In genomic region chr10:94206176-94206575, GRCh38 we compare ENCODE assay signal across 17 cellular contexts.
A peak's percentile ranks its signal among the peaks of the same experiment; 100 is the strongest.
DNase-seq lines count a peak whose midpoint lies in the region; ATAC-seq and TF ChIP-seq lines count a peak whose summit lies in the region.
"Had no signal": no experiment of that assay in that cellular context is flagged by ENCODE, and none has a peak within 500 bp of the region (broad histone marks: within the 10 kb centered on the region; RNA-seq: fewer than 3 reads in every experiment).

No MANE protein-coding gene starts in this region.

- no peak overlapping the region for H4K8ac ChIP-seq in mesenchymal stem cell (ENCODE audit: low read length)

- BruUV-seq in Panc1 (replicated peaks; lab: Mats Ljungman, UMichigan): no TSS peak

- H3K4me1 ChIP-seq in Panc1 (ENCODE audit: control insufficient read depth, insufficient read depth, low read length) (no peaks in the 10 kb centered on the region), mesenchymal stem cell (ENCODE audit: control insufficient read depth, insufficient read depth, low read depth, low read length) (peaks cover 3% of the 10 kb centered on the region), stomach smooth muscle (ENCODE audit: control insufficient read depth, insufficient read depth, low read length) (peaks cover 22% of the 10 kb centered on the region)
- H3K4me1 ChIP-seq: A549, Caco-2, Peyer's patch had no signal

- H3K4me3 Mint-ChIP-seq in T-cell: no peak overlapping the region
- no peak overlapping the region for H3K4me3 Mint-ChIP-seq in T-helper 2 cell treated with Interferon-gamma antibody and Interleukin-4, amounts not matched to agents 5 μg/mL and 100 μg/mL, for 36 hours

- H3K36me3 Mint-ChIP-seq in T-cell: no peaks in the 10 kb centered on the region
- H3K36me3 Mint-ChIP-seq in T-helper 2 cell treated with Interferon-gamma antibody and Interleukin-4, amounts not matched to agents 5 μg/mL and 100 μg/mL, for 36 hours (ENCODE audit: low read depth): no peaks in the 10 kb centered on the region
- H3K36me3 Mint-ChIP-seq: CD4-positive, alpha-beta memory T cell had no signal

- no peak overlapping the region for H3K23ac ChIP-seq in mesenchymal stem cell (ENCODE audit: low read length in 2 of 2)

- peaks cover 0 to 4% of the 10 kb centered on the region in 2 donors for H3K27me3 Mint-ChIP-seq in T-cell
- H3K27me3 Mint-ChIP-seq in T-helper 2 cell treated with Interferon-gamma antibody and Interleukin-4, amounts not matched to agents 5 μg/mL and 100 μg/mL, for 36 hours (ENCODE audit: low read depth): peaks cover 7% of the 10 kb centered on the region

- H3K27ac ChIP-seq in Panc1 (ENCODE audit: low read length) (no peak overlapping the region), mesenchymal stem cell (ENCODE audit: low read length, poor library complexity, severe bottlenecking) (no peak overlapping the region), stomach smooth muscle (ENCODE audit: low read length) (peak overlapping the region; percentile 8)
- H3K27ac ChIP-seq: A549, HL-60, Peyer's patch had no signal

- H3K4me1 Mint-ChIP-seq in T-cell: peaks cover 0 to 15% (median 7%) of the 10 kb centered on the region in 3 donors
- peaks cover 1% of the 10 kb centered on the region for H3K4me1 Mint-ChIP-seq in T-helper 2 cell treated with Interferon-gamma antibody and Interleukin-4, amounts not matched to agents 5 μg/mL and 100 μg/mL, for 36 hours (ENCODE audit: low read depth)

- peak; percentile 30; the same call in 1 of the 2 replicates for ATAC-seq in Panc1
- no peak for ATAC-seq in T-cell (replicated peaks in 1 of 4)
- no peak for ATAC-seq in HG03442 (IDR thresholded peaks at IDR 0.05; ENCODE audit: unreplicated experiment)
- ATAC-seq: A549, HCT116, K562 had no signal

- H3K9me3 ChIP-seq in Panc1 (ENCODE audit: control insufficient read depth, insufficient read depth, low read depth, low read length) (no peaks in the 10 kb centered on the region), mesenchymal stem cell (ENCODE audit: control insufficient read depth, low read length) (no peaks in the 10 kb centered on the region), stomach smooth muscle (ENCODE audit: control insufficient read depth in 2 of 2, low read length in 2 of 2) (no peaks in the 10 kb centered on the region)
- H3K9me3 ChIP-seq: A549, Caco-2, MG63, Peyer's patch had no signal

- no peak overlapping the region for H2AK5ac ChIP-seq in mesenchymal stem cell (ENCODE audit: low read length, severe bottlenecking)

- no peak overlapping the region for H3K9ac ChIP-seq in mesenchymal stem cell (ENCODE audit: low read length)
- H3K9ac ChIP-seq in stomach smooth muscle (ENCODE audit: low read length in 2 of 2): no peak overlapping the region

- H2BK120ac ChIP-seq in mesenchymal stem cell (ENCODE audit: low read depth, low read length): no peak overlapping the region

- H3K18ac ChIP-seq in mesenchymal stem cell (ENCODE audit: low read depth in 1 of 2, low read length in 2 of 2): peak overlapping the region in 1 of 2 experiments; percentile 37

- H2BK5ac ChIP-seq in mesenchymal stem cell (ENCODE audit: low read depth, low read length, poor library complexity, severe bottlenecking): no peak overlapping the region

- TF ChIP-seq CTCF in GM12865 (IDR thresholded peaks at IDR 0.05; ENCODE audit: insufficient read depth, low read depth, low read length, missing control alignments) (no peak), Panc1 (IDR thresholded peaks at IDR 0.05) (no peak)

- peaks cover 0 to 3% (median 0%) of the 10 kb centered on the region in 3 donors for H3K9me3 Mint-ChIP-seq in T-cell
- H3K9me3 Mint-ChIP-seq in T-helper 2 cell treated with Interferon-gamma antibody and Interleukin-4, amounts not matched to agents 5 μg/mL and 100 μg/mL, for 36 hours: no peaks in the 10 kb centered on the region

- CTCF ChIA-PET in Panc1 (lab: Charles Lee) (interaction anchor here (0.6 kb wide), 1 partner anchor 41 kb away, joined by 10 read pairs; no protein-coding TSS in a partner anchor), T-cell (lab: Charles Lee) (no interaction called here)

- H3K79me1 ChIP-seq in mesenchymal stem cell (replicated peaks; ENCODE audit: low read length, poor library complexity, severe bottlenecking): no peaks in the 10 kb centered on the region

- H3K36me3 ChIP-seq in Panc1 (ENCODE audit: control insufficient read depth, insufficient read depth, low read length) (no peaks in the 10 kb centered on the region), mesenchymal stem cell (ENCODE audit: control insufficient read depth in 1 of 2, insufficient read depth in 2 of 2, low read depth in 1 of 2, low read length in 2 of 2) (peaks cover 0 to 3% of the 10 kb centered on the region in 2 experiments), stomach smooth muscle (ENCODE audit: control insufficient read depth in 2 of 2, insufficient read depth in 2 of 2, low read length in 2 of 2) (no peaks in the 10 kb centered on the region)
- H3K36me3 ChIP-seq: MG63, Peyer's patch had no signal

- H3K4me3 ChIP-seq in GM12865 (ENCODE audit: low read depth, low read length) (no peak overlapping the region), Panc1 (ENCODE audit: low read depth in 2 of 2, low read length in 2 of 2) (no peak overlapping the region), mesenchymal stem cell (ENCODE audit: insufficient read depth in 1 of 2, low read depth in 1 of 2, low read length in 2 of 2) (no peak overlapping the region), stomach smooth muscle (ENCODE audit: low read length in 2 of 2) (no peak overlapping the region)
- H3K4me3 ChIP-seq: A549, K562, MG63, Peyer's patch had no signal

- WGBS in mesenchymal stem cell: 96% methylated on average over 2 of the region's 2 CpGs

- H3K27me3 ChIP-seq in Panc1 (ENCODE audit: control insufficient read depth, insufficient read depth, low read length) (no peaks in the 10 kb centered on the region), mesenchymal stem cell (ENCODE audit: control insufficient read depth in 1 of 2, insufficient read depth in 1 of 2, low read length in 2 of 2) (no peaks in the 10 kb centered on the region), stomach smooth muscle (ENCODE audit: control insufficient read depth in 1 of 2, insufficient read depth in 2 of 2, low read length in 2 of 2) (no peaks in the 10 kb centered on the region)
- H3K27me3 ChIP-seq: MG63, Peyer's patch had no signal

- POLR2A ChIA-PET in Panc1 (lab: Charles Lee): interaction anchor here (0.6 kb wide), 1 partner anchor 52 kb away, joined by 3 read pairs; no protein-coding TSS in a partner anchor
- POLR2A ChIA-PET in T-cell (lab: Charles Lee): no interaction called here

- in situ Hi-C loops in Panc1 (cut with HindIII; ENCODE audit: low pct_unique_long_range_greater_than_20kb, low sequenced_read_pairs): no loop called here

- H3K4me2 ChIP-seq in mesenchymal stem cell (ENCODE audit: low read length, poor library complexity, severe bottlenecking): no peak overlapping the region
- H3K4me2 ChIP-seq: A549 had no signal

- H3K4ac ChIP-seq in mesenchymal stem cell (ENCODE audit: low read depth in 1 of 2, low read length in 2 of 2): no peak overlapping the region

- DNase-seq in GM12865 (ENCODE audit: low read depth): peak; percentile 15
- no peak for DNase-seq in Panc1 (ENCODE audit: low read depth, low spot score)
- no peak for DNase-seq in mesenchymal stem cell
- DNase-seq in T-cell: no peak
- no peak for DNase-seq in T-helper 2 cell treated with Interferon-gamma antibody and Interleukin-4, amounts not matched to agents 5 μg/mL and 100 μg/mL, for 36 hours (ENCODE audit: low spot score)
- DNase-seq: Caco-2; CD4-positive, alpha-beta memory T cell; Kasumi-1; NCI-H524 treated with DMSO at 0.1 percent for 48 hours; Peyer's patch had no signal

- no peak overlapping the region for H3K27ac Mint-ChIP-seq in T-cell
- H3K27ac Mint-ChIP-seq in T-helper 2 cell treated with Interferon-gamma antibody and Interleukin-4, amounts not matched to agents 5 μg/mL and 100 μg/mL, for 36 hours: no peak overlapping the region

- H2AFZ ChIP-seq in mesenchymal stem cell (ENCODE audit: low read depth, low read length): no peak overlapping the region

- H2BK15ac ChIP-seq in mesenchymal stem cell (ENCODE audit: low read depth, poor library complexity, severe bottlenecking): no peak overlapping the region

- H4K91ac ChIP-seq in mesenchymal stem cell (ENCODE audit: low read length): peak overlapping the region; percentile 21

- H3K14ac ChIP-seq in mesenchymal stem cell (ENCODE audit: low read length in 2 of 2): no peak overlapping the region

- no peak overlapping the region for H2BK12ac ChIP-seq in mesenchymal stem cell (ENCODE audit: low read length in 2 of 2)

- intact Hi-C loops in Panc1 (cut with micrococcal nuclease; ENCODE audit: unreplicated experiment): no loop called here
